17 cellular contexts compared by ENCODE assay signal in the genomic region with DNA sequence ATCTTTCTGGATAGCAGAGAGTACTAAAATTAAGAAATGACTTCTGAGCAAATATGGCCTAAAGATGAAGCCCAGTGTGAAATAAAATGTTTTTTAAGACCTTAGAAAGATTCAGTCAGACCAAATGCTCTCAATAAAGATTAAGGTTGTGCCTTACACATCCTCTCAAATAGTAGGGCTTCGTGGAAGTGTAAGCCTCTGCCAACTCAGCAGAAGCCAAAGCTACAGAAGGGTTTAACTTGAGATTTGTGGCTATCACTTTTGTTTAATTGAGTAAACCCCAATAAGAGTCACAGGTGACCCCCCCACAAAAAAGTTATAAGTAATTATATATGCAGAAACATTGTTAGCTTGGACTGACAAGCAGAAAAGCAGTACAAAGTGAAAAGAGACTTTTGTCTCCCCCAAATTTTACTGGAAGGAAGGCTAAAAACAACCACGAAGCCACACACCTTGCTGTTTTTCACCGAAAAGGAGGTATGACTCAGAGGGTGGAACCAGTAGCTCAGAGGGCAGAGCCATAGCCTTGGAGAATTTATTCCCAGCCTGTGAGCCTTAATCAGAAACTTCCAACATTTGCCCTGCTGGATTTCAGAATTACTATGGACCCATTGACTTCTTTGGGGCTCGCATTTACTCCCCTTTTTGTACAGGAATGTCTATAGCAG. TPM values are rescaled to one million over a fixed set of nuclear protein-coding genes. Genes with fewer than 3 reads are reported as not detected.
DNase-seq lines count a peak whose midpoint lies in the region; ATAC-seq lines count a peak whose summit lies in the region.
"Had no signal": no experiment of that assay in that cellular context is flagged by ENCODE, and none has a peak within 500 bp of the region (broad histone marks: within the 10 kb centered on the region; RNA-seq: fewer than 3 reads in every experiment).

No MANE protein-coding gene starts in this region.

- DNase-seq in activated CD4-positive, alpha-beta T cell treated with anti-CD3 and anti-CD28 coated beads, Interleukin-2, amount 10 ng/mL, durations not matched to agents 7 days and 5 days: peak; percentile 57
- no peak for DNase-seq in activated CD4-positive, alpha-beta T cell treated with anti-CD3 and anti-CD28 coated beads for 4 hours
- DNase-seq in M059J (ENCODE audit: low read depth): peak; percentile 49
- DNase-seq in activated T-helper 2 cell treated with anti-CD3 and anti-CD28 coated beads, Interferon-gamma antibody, Interleukin-2, Interleukin-4, amounts not matched to agents 10 μg/mL and 5 μg/mL and 100 μg/mL, durations not matched to agents 14 hours and 24 hours and 36 hours (ENCODE audit: low spot score): no peak
- no peak for DNase-seq in natural killer cell treated with Interleukin-12 subunit alpha and Interleukin-12 subunit beta and Interleukin-15 and Interleukin-18, amount 100 ng/mL, for 72 hours (ENCODE audit: low spot score)
- no peak for DNase-seq in NCI-H510A treated with DMSO at 0.1 percent for 48 hours (lab: John Stamatoyannopoulos, UW)
- DNase-seq in NCI-H2029 treated with DMSO at 0.1 percent for 48 hours (lab: John Stamatoyannopoulos, UW): no peak
- no peak for DNase-seq in NCI-H446 treated with DMSO at 0.1 percent for 48 hours (lab: John Stamatoyannopoulos, UW)
- DNase-seq: activated CD4-positive, alpha-beta T cell treated with anti-CD3 and anti-CD28 coated beads, Interleukin-2, amount 50 U/mL, for 4 hours; activated effector memory CD4-positive, alpha-beta T cell treated with anti-CD3 and anti-CD28 coated beads, Interleukin-2, amount 50 U/mL, for 16 hours; brain microvascular endothelial cell; DMS79 treated with DMSO at 0.1 percent for 48 hours; hypothalamus; Karpas-422; retina; T-helper 9 cell had no signal

- CTCF ChIA-PET in activated CD4-positive, alpha-beta T cell treated with anti-CD3 and anti-CD28 coated beads, Interleukin-2, amount 10 ng/mL, durations not matched to agents 7 days and 5 days (lab: Charles Lee): interaction anchor here (0.7 to 1.3 kb wide), 4 partner anchors 12 to 55 kb away, joined by 3 to 8 read pairs (median 4); a partner anchor contains a TSS

- H3K4me3 Mint-ChIP-seq in activated CD4-positive, alpha-beta T cell treated with anti-CD3 and anti-CD28 coated beads, Interleukin-2, amount 10 ng/mL, durations not matched to agents 7 days and 5 days: peak overlapping the region; percentile 33
- no peak overlapping the region for H3K4me3 Mint-ChIP-seq in activated T-helper 2 cell treated with anti-CD3 and anti-CD28 coated beads, Interferon-gamma antibody, Interleukin-2, Interleukin-4, amounts not matched to agents 10 μg/mL and 5 μg/mL and 100 μg/mL, durations not matched to agents 14 hours and 24 hours and 36 hours (ENCODE audit: low read depth)
- peak overlapping the region; percentile 64 for H3K4me3 Mint-ChIP-seq in natural killer cell treated with Interleukin-12 subunit alpha and Interleukin-12 subunit beta and Interleukin-15 and Interleukin-18, amount 100 ng/mL, for 72 hours
- H3K4me3 Mint-ChIP-seq: stimulated activated naive CD8-positive, alpha-beta T cell treated with anti-CD3 and anti-CD28 coated beads, Interleukin-15, Interleukin-2, amounts not matched to agents 100 ng/mL and 50 ng/mL, for 24 hours had no signal

- intact Hi-C loops in activated T-helper 2 cell treated with anti-CD3 and anti-CD28 coated beads, Interferon-gamma antibody, Interleukin-2, Interleukin-4, amounts not matched to agents 10 μg/mL and 5 μg/mL and 100 μg/mL, durations not matched to agents 14 hours and 24 hours and 36 hours (cut with micrococcal nuclease): no loop called here

- no peaks in the 10 kb centered on the region for H3K27me3 Mint-ChIP-seq in activated CD4-positive, alpha-beta T cell treated with anti-CD3 and anti-CD28 coated beads, Interleukin-2, amount 10 ng/mL, durations not matched to agents 7 days and 5 days
- H3K27me3 Mint-ChIP-seq in activated T-helper 2 cell treated with anti-CD3 and anti-CD28 coated beads, Interferon-gamma antibody, Interleukin-2, Interleukin-4, amounts not matched to agents 10 μg/mL and 5 μg/mL and 100 μg/mL, durations not matched to agents 14 hours and 24 hours and 36 hours (ENCODE audit: low read depth): no peaks in the 10 kb centered on the region
- H3K27me3 Mint-ChIP-seq in natural killer cell treated with Interleukin-12 subunit alpha and Interleukin-12 subunit beta and Interleukin-15 and Interleukin-18, amount 100 ng/mL, for 72 hours: no peaks in the 10 kb centered on the region
- H3K27me3 Mint-ChIP-seq: stimulated activated naive CD8-positive, alpha-beta T cell treated with anti-CD3 and anti-CD28 coated beads, Interleukin-15, Interleukin-2, amounts not matched to agents 100 ng/mL and 50 ng/mL, for 24 hours had no signal

- peak overlapping the region; percentile 87 for H3K27ac Mint-ChIP-seq in activated CD4-positive, alpha-beta T cell treated with anti-CD3 and anti-CD28 coated beads, Interleukin-2, amount 10 ng/mL, durations not matched to agents 7 days and 5 days
- peak overlapping the region; percentile 24 for H3K27ac Mint-ChIP-seq in activated T-helper 2 cell treated with anti-CD3 and anti-CD28 coated beads, Interferon-gamma antibody, Interleukin-2, Interleukin-4, amounts not matched to agents 10 μg/mL and 5 μg/mL and 100 μg/mL, durations not matched to agents 14 hours and 24 hours and 36 hours
- peak overlapping the region; percentile 19 to 76 for H3K27ac Mint-ChIP-seq in natural killer cell treated with Interleukin-12 subunit alpha and Interleukin-12 subunit beta and Interleukin-15 and Interleukin-18, amount 100 ng/mL, for 72 hours
- H3K27ac Mint-ChIP-seq: stimulated activated naive CD8-positive, alpha-beta T cell treated with anti-CD3 and anti-CD28 coated beads, Interleukin-15, Interleukin-2, amounts not matched to agents 100 ng/mL and 50 ng/mL, for 24 hours had no signal

- H3K9me3 Mint-ChIP-seq in activated CD4-positive, alpha-beta T cell treated with anti-CD3 and anti-CD28 coated beads, Interleukin-2, amount 10 ng/mL, durations not matched to agents 7 days and 5 days: peaks cover 3% of the 10 kb centered on the region
- no peaks in the 10 kb centered on the region for H3K9me3 Mint-ChIP-seq in activated T-helper 2 cell treated with anti-CD3 and anti-CD28 coated beads, Interferon-gamma antibody, Interleukin-2, Interleukin-4, amounts not matched to agents 10 μg/mL and 5 μg/mL and 100 μg/mL, durations not matched to agents 14 hours and 24 hours and 36 hours
- no peaks in the 10 kb centered on the region for H3K9me3 Mint-ChIP-seq in natural killer cell treated with Interleukin-12 subunit alpha and Interleukin-12 subunit beta and Interleukin-15 and Interleukin-18, amount 100 ng/mL, for 72 hours
- H3K9me3 Mint-ChIP-seq: stimulated activated naive CD8-positive, alpha-beta T cell treated with anti-CD3 and anti-CD28 coated beads, Interleukin-15, Interleukin-2, amounts not matched to agents 100 ng/mL and 50 ng/mL, for 24 hours had no signal

- peak in 1 of 2 donors; percentile 58 for ATAC-seq in natural killer cell treated with Interleukin-12 subunit alpha and Interleukin-12 subunit beta and Interleukin-15 and Interleukin-18, amount 100 ng/mL, for 72 hours

- POLR2A ChIA-PET in activated CD4-positive, alpha-beta T cell treated with anti-CD3 and anti-CD28 coated beads, Interleukin-2, amount 10 ng/mL, durations not matched to agents 7 days and 5 days (lab: Charles Lee): interaction anchor here (0.7 kb wide), 1 partner anchor 399 kb away, joined by 3 read pairs; no protein-coding TSS in a partner anchor

- peaks cover 44% of the 10 kb centered on the region for H3K36me3 Mint-ChIP-seq in activated CD4-positive, alpha-beta T cell treated with anti-CD3 and anti-CD28 coated beads, Interleukin-2, amount 10 ng/mL, durations not matched to agents 7 days and 5 days (ENCODE audit: low read depth)
- peaks cover 29% of the 10 kb centered on the region for H3K36me3 Mint-ChIP-seq in activated T-helper 2 cell treated with anti-CD3 and anti-CD28 coated beads, Interferon-gamma antibody, Interleukin-2, Interleukin-4, amounts not matched to agents 10 μg/mL and 5 μg/mL and 100 μg/mL, durations not matched to agents 14 hours and 24 hours and 36 hours (ENCODE audit: low read depth)
- H3K36me3 Mint-ChIP-seq in natural killer cell treated with Interleukin-12 subunit alpha and Interleukin-12 subunit beta and Interleukin-15 and Interleukin-18, amount 100 ng/mL, for 72 hours: peaks cover 38% of the 10 kb centered on the region

- H3K4me1 Mint-ChIP-seq in activated CD4-positive, alpha-beta T cell treated with anti-CD3 and anti-CD28 coated beads, Interleukin-2, amount 10 ng/mL, durations not matched to agents 7 days and 5 days: peaks cover 35% of the 10 kb centered on the region
- H3K4me1 Mint-ChIP-seq in activated T-helper 2 cell treated with anti-CD3 and anti-CD28 coated beads, Interferon-gamma antibody, Interleukin-2, Interleukin-4, amounts not matched to agents 10 μg/mL and 5 μg/mL and 100 μg/mL, durations not matched to agents 14 hours and 24 hours and 36 hours (ENCODE audit: low read depth): peaks cover 21% of the 10 kb centered on the region
- H3K4me1 Mint-ChIP-seq in natural killer cell treated with Interleukin-12 subunit alpha and Interleukin-12 subunit beta and Interleukin-15 and Interleukin-18, amount 100 ng/mL, for 72 hours (ENCODE audit: low read depth in 2 of 2): peaks cover 39 to 45% of the 10 kb centered on the region in 2 donors

RNA-seq across cellular contexts. Expression of a gene that starts 31.9 kb away (rescaled TPM):
- total RNA-seq in activated CD4-positive, alpha-beta T cell treated with anti-CD3 and anti-CD28 coated beads, Interleukin-2, amount 10 ng/mL, durations not matched to agents 7 days and 5 days: 10 to 100 TPM in 1 of 2 experiments, 1 to 10 TPM in 1; 9.8 to 12.8 TPM
- 23.6 and 27.4 TPM in 2 replicates for total RNA-seq in M059J (2014; rRNA removed; shearing (Covaris generic))
- 7.2 and 7.3 TPM in 2 replicates for total RNA-seq in activated T-helper 2 cell treated with anti-CD3 and anti-CD28 coated beads, Interferon-gamma antibody, Interleukin-2, Interleukin-4, amounts not matched to agents 10 μg/mL and 5 μg/mL and 100 μg/mL, durations not matched to agents 14 hours and 24 hours and 36 hours
- total RNA-seq in natural killer cell treated with Interleukin-12 subunit alpha and Interleukin-12 subunit beta and Interleukin-15 and Interleukin-18, amount 100 ng/mL, for 72 hours: 10 to 100 TPM; 14.5 to 17.6 TPM

Comparison
In these comparisons a context has a peak if more than half of its experiments do, and no peak if none do; other contexts are left out.
1. DNase-seq: peak in activated CD4-positive, alpha-beta T cell treated with anti-CD3 and anti-CD28 coated beads, Interleukin-2, amount 10 ng/mL, durations not matched to agents 7 days and 5 days (single experiment) and M059J (single experiment); none in activated CD4-positive, alpha-beta T cell treated with anti-CD3 and anti-CD28 coated beads for 4 hours (0 of 2), activated T-helper 2 cell treated with anti-CD3 and anti-CD28 coated beads, Interferon-gamma antibody, Interleukin-2, Interleukin-4, amounts not matched to agents 10 μg/mL and 5 μg/mL and 100 μg/mL, durations not matched to agents 14 hours and 24 hours and 36 hours (single experiment), natural killer cell treated with Interleukin-12 subunit alpha and Interleukin-12 subunit beta and Interleukin-15 and Interleukin-18, amount 100 ng/mL, for 72 hours (single experiment), NCI-H510A treated with DMSO at 0.1 percent for 48 hours (single experiment), NCI-H2029 treated with DMSO at 0.1 percent for 48 hours (single experiment) and NCI-H446 treated with DMSO at 0.1 percent for 48 hours (single experiment).
2. H3K27ac Mint-ChIP-seq: peak in every context shown above with its lines; median percentile 87 in activated CD4-positive, alpha-beta T cell treated with anti-CD3 and anti-CD28 coated beads, Interleukin-2, amount 10 ng/mL, durations not matched to agents 7 days and 5 days; 48 in natural killer cell treated with Interleukin-12 subunit alpha and Interleukin-12 subunit beta and Interleukin-15 and Interleukin-18, amount 100 ng/mL, for 72 hours; 24 in activated T-helper 2 cell treated with anti-CD3 and anti-CD28 coated beads, Interferon-gamma antibody, Interleukin-2, Interleukin-4, amounts not matched to agents 10 μg/mL and 5 μg/mL and 100 μg/mL, durations not matched to agents 14 hours and 24 hours and 36 hours.